Comparison of ENCODE assay signal across 33 cellular contexts in the genomic region with DNA sequence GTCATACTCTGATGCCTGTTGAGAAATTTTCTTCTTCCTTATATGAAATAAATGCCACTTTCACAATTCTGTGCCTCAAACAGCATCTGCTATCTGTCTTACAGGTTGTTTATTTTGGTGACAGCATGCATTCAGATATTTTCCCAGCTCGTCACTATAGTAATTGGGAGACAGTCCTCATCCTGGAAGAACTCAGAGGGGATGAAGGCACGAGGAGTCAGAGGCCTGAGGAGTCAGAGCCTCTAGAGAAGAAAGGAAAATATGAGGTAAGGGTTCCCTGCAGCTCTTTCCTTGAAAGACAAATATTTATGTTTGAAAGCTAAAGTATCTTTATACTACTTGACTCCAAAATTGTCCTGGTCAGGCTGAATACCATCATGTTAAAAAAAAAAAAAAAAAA.
"Had no signal": no experiment of that assay in that cellular context is flagged by ENCODE, and none has a peak within 500 bp of the region (broad histone marks: within the 10 kb centered on the region; RNA-seq: fewer than 3 reads in every experiment).

No MANE protein-coding gene starts in this region.

- H3K27ac ChIP-seq: breast epithelium, colonic mucosa, gastrocnemius medialis, hepatocyte, left ventricle myocardium inferior, ovary, prostate gland, sigmoid colon, tibial nerve, VCaP had no signal

- H3K4me1 ChIP-seq: breast epithelium, colonic mucosa, left ventricle myocardium inferior, prostate gland, sigmoid colon, tibial nerve had no signal

- H3K9me3 ChIP-seq: breast epithelium, colonic mucosa, gastrocnemius medialis, left ventricle myocardium inferior, mucosa of descending colon, ovary, prostate gland, sigmoid colon, tibial nerve had no signal

- H3K36me3 ChIP-seq: breast epithelium, colonic mucosa, ovary, prostate gland had no signal

- H3K9me3 Mint-ChIP-seq: activated naive CD4-positive, alpha-beta T cell treated with anti-CD3 and anti-CD28 coated beads for 36 hours; activated naive CD8-positive, alpha-beta T cell treated with anti-CD3 and anti-CD28 coated beads for 36 hours; natural killer cell treated with Interleukin-12 subunit alpha and Interleukin-12 subunit beta and Interleukin-15 and Interleukin-18, amount 100 ng/mL, for 72 hours; T-helper 1 cell treated with Interleukin-12 subunit alpha and Interleukin-12 subunit beta and Interleukin-4 antibody, amounts not matched to agents 30 μg/mL and 1 μg/mL, for 36 hours had no signal

- H3K27me3 Mint-ChIP-seq: activated naive CD8-positive, alpha-beta T cell treated with anti-CD3 and anti-CD28 coated beads for 36 hours; natural killer cell treated with Interleukin-12 subunit alpha and Interleukin-12 subunit beta and Interleukin-15 and Interleukin-18, amount 100 ng/mL, for 72 hours had no signal

- H3K36me3 Mint-ChIP-seq: natural killer cell treated with Interleukin-12 subunit alpha and Interleukin-12 subunit beta and Interleukin-15 and Interleukin-18, amount 100 ng/mL, for 72 hours had no signal

- DNase-seq: activated CD4-positive, alpha-beta T cell treated with anti-CD3 and anti-CD28 coated beads for 4 hours; activated CD4-positive, alpha-beta T cell treated with anti-CD3 and anti-CD28 coated beads, Interleukin-2, amount 50 U/mL, for 48 hours; activated CD8-positive, alpha-beta memory T cell treated with anti-CD3 and anti-CD28 coated beads for 24 hours; activated effector memory CD4-positive, alpha-beta T cell treated with Interleukin-2 at 50 U/mL for 16 hours; activated naive CD4-positive, alpha-beta T cell treated with anti-CD3 and anti-CD28 coated beads for 36 hours; activated naive CD8-positive, alpha-beta T cell treated with anti-CD3 and anti-CD28 coated beads for 36 hours; central memory CD4-positive, alpha-beta T cell; colonic mucosa; effector CD8-positive, alpha-beta T cell; erythroblast; gastrocnemius medialis; glutamatergic neuron; islet precursor cell; left ventricle myocardium inferior; mucosa of descending colon; ovary; retina; sigmoid colon; small intestine; stimulated activated CD4-positive, alpha-beta T cell treated with anti-CD3 and anti-CD28 coated beads, Interleukin-1b, Interleukin-23, amount 100 ng/mL, for 48 hours; stimulated activated CD4-positive, alpha-beta T cell treated with anti-CD3 and anti-CD28 coated beads, Interleukin-4, amount 100 ng/mL, for 4 hours; stimulated activated CD8-positive, alpha-beta memory T cell treated with anti-CD3 and anti-CD28 coated beads, Interleukin-4, amount 100 ng/mL, for 48 hours; stimulated activated naive CD4-positive, alpha-beta T cell treated with Interleukin-2 at 50 U/mL for 16 hours; SW 1271; T-helper 9 cell had no signal

- H3K4me1 Mint-ChIP-seq: activated naive CD8-positive, alpha-beta T cell treated with anti-CD3 and anti-CD28 coated beads for 36 hours had no signal

- H3K4me3 Mint-ChIP-seq: activated naive CD4-positive, alpha-beta T cell treated with anti-CD3 and anti-CD28 coated beads for 36 hours; activated naive CD8-positive, alpha-beta T cell treated with anti-CD3 and anti-CD28 coated beads for 36 hours; natural killer cell treated with Interleukin-12 subunit alpha and Interleukin-12 subunit beta and Interleukin-15 and Interleukin-18, amount 100 ng/mL, for 72 hours; T-helper 1 cell treated with Interleukin-12 subunit alpha and Interleukin-12 subunit beta and Interleukin-4 antibody, amounts not matched to agents 30 μg/mL and 1 μg/mL, for 36 hours had no signal

- H3K27ac Mint-ChIP-seq: activated naive CD4-positive, alpha-beta T cell treated with anti-CD3 and anti-CD28 coated beads for 36 hours; activated naive CD8-positive, alpha-beta T cell treated with anti-CD3 and anti-CD28 coated beads for 36 hours; natural killer cell treated with Interleukin-12 subunit alpha and Interleukin-12 subunit beta and Interleukin-15 and Interleukin-18, amount 100 ng/mL, for 72 hours; T-helper 1 cell treated with Interleukin-12 subunit alpha and Interleukin-12 subunit beta and Interleukin-4 antibody, amounts not matched to agents 30 μg/mL and 1 μg/mL, for 36 hours had no signal

- H3K4me3 ChIP-seq: breast epithelium, colonic mucosa, gastrocnemius medialis, hepatocyte, left ventricle myocardium inferior, lung, mucosa of descending colon, ovary, prostate gland, sigmoid colon, tibial nerve had no signal

- H3K27me3 ChIP-seq: breast epithelium, colonic mucosa, gastrocnemius medialis, hepatocyte, ovary, sigmoid colon, tibial nerve had no signal
